8 cellular contexts compared by ENCODE assay signal in genomic region chr20:50635676-50636600, GRCh38. TPM values are rescaled to one million over a fixed set of nuclear protein-coding genes. Genes with fewer than 3 reads are reported as not detected.
DNase-seq lines count a peak whose midpoint lies in the region; ATAC-seq and TF ChIP-seq lines count a peak whose summit lies in the region.

No MANE protein-coding gene starts in this region.

- no peak overlapping the region for H3K27ac Mint-ChIP-seq in natural killer cell

- peak overlapping the region; percentile 70 to 98 (median 91) for H3K4me2 ChIP-seq in BLaER1 treated with 17β-estradiol and CSF1 and Interleukin-3, amounts not matched to agents 10 nM and 100 nM

- no peaks in the 10 kb centered on the region for H4K20me1 ChIP-seq in BLaER1 treated with 17β-estradiol and CSF1 and Interleukin-3, amounts not matched to agents 10 nM and 100 nM

- no peaks in the 10 kb centered on the region for H3K36me3 ChIP-seq in BLaER1 treated with 17β-estradiol and CSF1 and Interleukin-3, amounts not matched to agents 10 nM and 100 nM
- no peaks in the 10 kb centered on the region for H3K36me3 ChIP-seq in upper lobe of left lung

- H3K4me3 ChIP-seq in BLaER1 treated with 17β-estradiol and CSF1 and Interleukin-3, amounts not matched to agents 10 nM and 100 nM, result peak overlapping the region in 8 of 10 experiments; percentile 22 to 59 (median 50); a peak in 16 of 20 replicates
- H3K4me3 ChIP-seq in epithelial cell of proximal tubule (ENCODE audit: low read depth, low read length) (no peak overlapping the region), upper lobe of left lung (peak overlapping the region in 3 of 4 donors; percentile 17 to 27 (median 23))

- intact Hi-C loops in natural killer cell (cut with micrococcal nuclease), result no loop called here

- H3K36me3 Mint-ChIP-seq in natural killer cell, result no peaks in the 10 kb centered on the region

- H3K9ac ChIP-seq in BLaER1 treated with 17β-estradiol and CSF1 and Interleukin-3, amounts not matched to agents 10 nM and 100 nM, result peak overlapping the region in 10 of 11 experiments; percentile 25 to 80 (median 72); a peak in 20 of 22 replicates

- ATAC-seq in natural killer cell (peak in 2 of 3 donors; percentile 56 to 72), upper lobe of left lung (ENCODE audit: low FRiP score in 2 of 2) (peak; percentile 68 to 80), GM19463 (IDR thresholded peaks at IDR 0.05; ENCODE audit: unreplicated experiment) (no peak)

- no peaks in the 10 kb centered on the region for H3K4me1 Mint-ChIP-seq in natural killer cell

- no peak for TF ChIP-seq EP300 in upper lobe of left lung (IDR thresholded peaks at IDR 0.05)

- peaks cover 29 to 89% (median 83%) of the 10 kb centered on the region in 10 experiments for H3K4me1 ChIP-seq in BLaER1 treated with 17β-estradiol and CSF1 and Interleukin-3, amounts not matched to agents 10 nM and 100 nM
- peaks cover 22 to 27% (median 23%) of the 10 kb centered on the region in 4 donors for H3K4me1 ChIP-seq in upper lobe of left lung

- H3K27me3 ChIP-seq in BLaER1 treated with 17β-estradiol and CSF1 and Interleukin-3, amounts not matched to agents 10 nM and 100 nM, result no peaks in the 10 kb centered on the region
- no peaks in the 10 kb centered on the region for H3K27me3 ChIP-seq in upper lobe of left lung

- H3K4me3 Mint-ChIP-seq in natural killer cell, result no peak overlapping the region

- TF ChIP-seq POLR2A in upper lobe of left lung (IDR thresholded peaks at IDR 0.05), result no peak

- no peaks in the 10 kb centered on the region for H3K9me3 Mint-ChIP-seq in natural killer cell

- H3K9me3 ChIP-seq in BLaER1 treated with 17β-estradiol and CSF1 and Interleukin-3, amounts not matched to agents 10 nM and 100 nM (replicated peaks in 1 of 11), result no peaks in the 10 kb centered on the region
- H3K9me3 ChIP-seq in upper lobe of left lung, result no peaks in the 10 kb centered on the region

- peak overlapping the region in 9 of 11 experiments; percentile 55 to 84 (median 77); a peak in 17 of 22 replicates for H3K27ac ChIP-seq in BLaER1 treated with 17β-estradiol and CSF1 and Interleukin-3, amounts not matched to agents 10 nM and 100 nM
- H3K27ac ChIP-seq in upper lobe of left lung, result peak overlapping the region; percentile 37 to 83 (median 70)

- DNase-seq in HCEC 1CT (peak; percentile 24), NOMO-1 treated with DMSO at 0.1 percent for 48 hours (lab: John Stamatoyannopoulos, UW; ENCODE audit: unreplicated experiment) (peak; percentile 51), epithelial cell of proximal tubule (ENCODE audit: low read depth) (no peak), natural killer cell (peak; percentile 35), upper lobe of left lung (peak; percentile 64 to 93)
- peak; percentile 27 to 64 (median 52) for DNase-seq in activated CD8-positive, alpha-beta memory T cell treated with anti-CD3 and anti-CD28 coated beads for 48 hours (ENCODE audit: low read depth in 2 of 3, low spot score in 2 of 3)

- WGBS in upper lobe of left lung, 2 donors, result 22 to 35% methylated on average over 17 of the region's 21 CpGs

- H3K27me3 Mint-ChIP-seq in natural killer cell (ENCODE audit: low read depth in 2 of 2), result peaks cover 7 to 9% of the 10 kb centered on the region in 2 donors

- peak; percentile 98 for TF ChIP-seq CTCF in epithelial cell of proximal tubule (conservative IDR thresholded peaks at IDR 0.05; ENCODE audit: low read depth, low read length)
- peak; percentile 64 for TF ChIP-seq CTCF in natural killer cell (IDR thresholded peaks at IDR 0.05)
- TF ChIP-seq CTCF in upper lobe of left lung (IDR thresholded peaks at IDR 0.05), result peak; percentile 79 to 91 (median 88)

RNA-seq across cellular contexts. Expression of gene RIPOR3, which starts 55.4 kb away (rescaled TPM):
- total RNA-seq in epithelial cell of proximal tubule (0.29 and 1.8 TPM in 2 replicates), natural killer cell (under 1 TPM in 1 of 3 donors, not detected in 2; 0.45 TPM), upper lobe of left lung (10 to 100 TPM in 2 of 6 donors, 1 to 10 TPM in 4; 2.1 to 36.7 (median 5.1) TPM)
